8 cellular contexts compared by ENCODE assay signal in genomic region chr1:156705918-156706646, GRCh38. TPM values are rescaled to one million over a fixed set of nuclear protein-coding genes. Genes with fewer than 3 reads are reported as not detected.
DNase-seq lines count a peak whose midpoint lies in the region; ATAC-seq and TF ChIP-seq lines count a peak whose summit lies in the region.

No MANE protein-coding gene starts in this region.

- in situ Hi-C loops in GM13976 (cut with MboI; ENCODE audit: low sequenced_read_pairs, unreplicated experiment): no loop called here

- DNase-seq in GM13976 (ENCODE audit: low spot score) (peak; percentile 92), NCI-H2171 (lab: John Stamatoyannopoulos, UW) (peak; percentile 80), ecto neural progenitor cell (ENCODE audit: low spot score) (peak; percentile 95), mesothelial cell of epicardium (ENCODE audit: low spot score in 2 of 2, unreplicated experiment in 2 of 2) (peak; percentile 81 to 94), NOMO-1 treated with dmso at 0.1 percent for 144 hours (lab: John Stamatoyannopoulos, UW; ENCODE audit: unreplicated experiment) (no peak)
- peak; percentile 70 for DNase-seq in activated CD8-positive, alpha-beta T cell treated with anti-CD3 and anti-CD28 coated beads, Interleukin-2, amount 10 ng/mL, durations not matched to agents 7 days and 5 days
- peak; percentile 34 to 48 for DNase-seq in stimulated activated CD8-positive, alpha-beta memory T cell treated with anti-CD3 and anti-CD28 coated beads, Interleukin-15, amount 100 ng/mL, for 48 hours (ENCODE audit: low read depth in 2 of 2)

- no peaks in the 10 kb centered on the region for H3K9me3 Mint-ChIP-seq in activated CD8-positive, alpha-beta T cell treated with anti-CD3 and anti-CD28 coated beads, Interleukin-2, amount 10 ng/mL, durations not matched to agents 7 days and 5 days (ENCODE audit: insufficient read depth)
- H3K9me3 Mint-ChIP-seq in mesothelial cell of epicardium: no peaks in the 10 kb centered on the region

- no peaks in the 10 kb centered on the region for H3K36me3 Mint-ChIP-seq in activated CD8-positive, alpha-beta T cell treated with anti-CD3 and anti-CD28 coated beads, Interleukin-2, amount 10 ng/mL, durations not matched to agents 7 days and 5 days (ENCODE audit: low read depth)
- peaks cover 2% of the 10 kb centered on the region for H3K36me3 Mint-ChIP-seq in mesothelial cell of epicardium

- peak; percentile 57 for TF ChIP-seq CTCF in GM13976 (IDR thresholded peaks at IDR 0.05; ENCODE audit: borderline replicate concordance, control extremely low read depth, extremely low read depth, insufficient read depth, missing control alignments)
- TF ChIP-seq CTCF in mesothelial cell of epicardium (IDR thresholded peaks at IDR 0.05; ENCODE audit: unreplicated experiment): peak; percentile 93

- POLR2A ChIA-PET in activated CD8-positive, alpha-beta T cell treated with anti-CD3 and anti-CD28 coated beads, Interleukin-2, amount 10 ng/mL, durations not matched to agents 7 days and 5 days (lab: Charles Lee): interaction anchor here (1.0 to 2.4 kb wide), 6 partner anchors 16 to 55 kb away, joined by 3 to 9 read pairs (median 5); partner anchors contain the start of genes ISG20L2 and METTL25B

- CTCF ChIA-PET in activated CD8-positive, alpha-beta T cell treated with anti-CD3 and anti-CD28 coated beads, Interleukin-2, amount 10 ng/mL, durations not matched to agents 7 days and 5 days (lab: Charles Lee): interaction anchor here (0.6 to 17.4 kb wide), 30 partner anchors 9 to 423 kb away, joined by 3 to 311 read pairs (median 5); partner anchors contain the start of genes HAPLN2, INSRR, ISG20L2 and METTL25B

- H3K27me3 Mint-ChIP-seq in activated CD8-positive, alpha-beta T cell treated with anti-CD3 and anti-CD28 coated beads, Interleukin-2, amount 10 ng/mL, durations not matched to agents 7 days and 5 days (ENCODE audit: low read depth): peaks cover 33% of the 10 kb centered on the region
- H3K27me3 Mint-ChIP-seq in mesothelial cell of epicardium (ENCODE audit: low read depth): no peaks in the 10 kb centered on the region

- peak overlapping the region; percentile 71 for H3K4me3 Mint-ChIP-seq in activated CD8-positive, alpha-beta T cell treated with anti-CD3 and anti-CD28 coated beads, Interleukin-2, amount 10 ng/mL, durations not matched to agents 7 days and 5 days
- H3K4me3 Mint-ChIP-seq in mesothelial cell of epicardium: peak overlapping the region; percentile 84

- peak; percentile 65 for ATAC-seq in activated CD8-positive, alpha-beta T cell treated with anti-CD3 and anti-CD28 coated beads, Interleukin-2, amount 10 ng/mL, durations not matched to agents 7 days and 5 days
- no peak for ATAC-seq in GM21360 (IDR thresholded peaks at IDR 0.05; ENCODE audit: unreplicated experiment)

- peaks cover 28% of the 10 kb centered on the region for H3K4me1 Mint-ChIP-seq in activated CD8-positive, alpha-beta T cell treated with anti-CD3 and anti-CD28 coated beads, Interleukin-2, amount 10 ng/mL, durations not matched to agents 7 days and 5 days (ENCODE audit: low read depth)
- H3K4me1 Mint-ChIP-seq in mesothelial cell of epicardium: peaks cover 86% of the 10 kb centered on the region

- no peak overlapping the region for H3K27ac Mint-ChIP-seq in activated CD8-positive, alpha-beta T cell treated with anti-CD3 and anti-CD28 coated beads, Interleukin-2, amount 10 ng/mL, durations not matched to agents 7 days and 5 days
- H3K27ac Mint-ChIP-seq in mesothelial cell of epicardium: peak overlapping the region; percentile 96

RNA-seq across cellular contexts. Expression of gene CRABP2, which starts 0.7 kb away (rescaled TPM):
- total RNA-seq in activated CD8-positive, alpha-beta T cell treated with anti-CD3 and anti-CD28 coated beads, Interleukin-2, amount 10 ng/mL, durations not matched to agents 7 days and 5 days: 1 to 10 TPM; 1.3 to 1.9 TPM
- total RNA-seq in mesothelial cell of epicardium: 676 to 704 TPM (median 686 TPM) in 3 replicates

RNA-seq across cellular contexts. Expression of gene METTL25B, which starts 22.2 kb away (rescaled TPM):
- total RNA-seq in activated CD8-positive, alpha-beta T cell treated with anti-CD3 and anti-CD28 coated beads, Interleukin-2, amount 10 ng/mL, durations not matched to agents 7 days and 5 days: 10 to 100 TPM; 30.0 to 34.0 TPM
- total RNA-seq in mesothelial cell of epicardium: 36.9 to 39.2 TPM (median 39.0 TPM) in 3 replicates

RNA-seq across cellular contexts. Expression of gene ISG20L2, which starts 22.5 kb away (rescaled TPM):
- 10 to 100 TPM; 56.3 to 58.8 TPM for total RNA-seq in activated CD8-positive, alpha-beta T cell treated with anti-CD3 and anti-CD28 coated beads, Interleukin-2, amount 10 ng/mL, durations not matched to agents 7 days and 5 days
- 37.3 to 41.9 TPM (median 39.3 TPM) in 3 replicates for total RNA-seq in mesothelial cell of epicardium

RNA-seq across cellular contexts. Expression of gene NES, which starts 28.9 kb away (rescaled TPM):
- total RNA-seq in activated CD8-positive, alpha-beta T cell treated with anti-CD3 and anti-CD28 coated beads, Interleukin-2, amount 10 ng/mL, durations not matched to agents 7 days and 5 days: not detected
- total RNA-seq in mesothelial cell of epicardium: 53.8 to 56.9 TPM (median 56.8 TPM) in 3 replicates

RNA-seq across cellular contexts. Expression of gene MRPL24, which starts 34.8 kb away (rescaled TPM):
- total RNA-seq in activated CD8-positive, alpha-beta T cell treated with anti-CD3 and anti-CD28 coated beads, Interleukin-2, amount 10 ng/mL, durations not matched to agents 7 days and 5 days: 10 to 100 TPM; 59.8 to 62.6 TPM
- total RNA-seq in mesothelial cell of epicardium: 35.5 to 40.5 TPM (median 38.4 TPM) in 3 replicates

Comparison
In these comparisons a context has a peak if more than half of its experiments do, and no peak if none do; other contexts are left out.
1. RNA of gene CRABP2, which starts 0.7 kb away (total RNA-seq): 676 to 704 TPM in mesothelial cell of epicardium; 1.3 to 1.9 TPM in activated CD8-positive, alpha-beta T cell treated with anti-CD3 and anti-CD28 coated beads, Interleukin-2, amount 10 ng/mL, durations not matched to agents 7 days and 5 days; every median in the first group is over 100 times any median in the second.